ENCODE assay signal across 12 cellular contexts in the genomic region with DNA sequence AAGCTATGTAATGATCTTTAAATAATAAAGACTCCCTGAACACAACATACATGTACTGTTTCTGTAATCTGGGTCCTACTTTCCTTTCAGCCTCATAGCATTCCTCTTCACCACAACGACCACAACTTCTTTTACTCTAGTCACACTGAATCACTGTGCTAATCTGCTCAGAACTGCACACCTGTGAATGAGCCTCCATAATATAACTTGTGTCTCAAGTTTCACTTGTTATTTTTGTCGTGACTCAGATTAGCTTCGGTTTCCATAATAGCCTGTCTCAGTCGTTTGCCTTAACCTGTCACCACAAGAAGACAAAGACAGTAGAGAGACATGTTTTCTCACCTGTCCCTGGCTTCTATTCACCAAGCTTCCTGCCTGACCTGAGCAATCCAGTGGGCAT.
DNase-seq lines count a peak whose midpoint lies in the region; ATAC-seq and TF ChIP-seq lines count a peak whose summit lies in the region.
"Had no signal": no experiment of that assay in that cellular context is flagged by ENCODE, and none has a peak within 500 bp of the region (broad histone marks: within the 10 kb centered on the region; RNA-seq: fewer than 3 reads in every experiment).

No MANE protein-coding gene starts in this region.

- H3K27me3 ChIP-seq in KMS-11 (ENCODE audit: insufficient read depth, low read depth), result no peaks in the 10 kb centered on the region
- no peaks in the 10 kb centered on the region for H3K27me3 ChIP-seq in esophagus squamous epithelium
- H3K27me3 ChIP-seq: MG63 had no signal

- no peaks in the 10 kb centered on the region for H3K27me3 Mint-ChIP-seq in osteocyte (ENCODE audit: unreplicated experiment)

- no peaks in the 10 kb centered on the region for H4K20me1 ChIP-seq in KMS-11 (ENCODE audit: insufficient read depth)

- TF ChIP-seq CTCF in KMS-11 (conservative IDR thresholded peaks at IDR 0.05; ENCODE audit: low read depth, low read length) (no peak), osteocyte (IDR thresholded peaks at IDR 0.05) (no peak), esophagus squamous epithelium (IDR thresholded peaks at IDR 0.05) (no peak)

- TF ChIP-seq POLR2A in esophagus squamous epithelium (IDR thresholded peaks at IDR 0.05), result no peak

- peaks cover 30% of the 10 kb centered on the region for H3K9me3 Mint-ChIP-seq in osteocyte (ENCODE audit: unreplicated experiment)

- H2AFZ ChIP-seq in KMS-11 (ENCODE audit: low read depth), result no peak overlapping the region

- H3K4me3 ChIP-seq in KMS-11 (IDR thresholded peaks at IDR 0.05; ENCODE audit: insufficient read depth, low read depth, low read length) (no peak overlapping the region), esophagus squamous epithelium (no peak overlapping the region)
- H3K4me3 ChIP-seq: MG63, SK-N-MC had no signal

- no peaks in the 10 kb centered on the region for H3K9me3 ChIP-seq in esophagus squamous epithelium
- H3K9me3 ChIP-seq: MG63 had no signal

- peak overlapping the region; percentile 57; the same call in 1 of the 2 replicates for H3K27ac ChIP-seq in KMS-11
- H3K27ac ChIP-seq in esophagus squamous epithelium, result no peak overlapping the region
- H3K27ac ChIP-seq: SK-N-MC had no signal

- DNase-seq in Daoy (ENCODE audit: low read depth), result peak; percentile 0
- peak; percentile 1 for DNase-seq in GM19238 (ENCODE audit: insufficient read length, low spot score)
- no peak for DNase-seq in osteocyte (ENCODE audit: extremely low spot score, unreplicated experiment)
- no peak for DNase-seq in NCI-H2227 treated with DMSO at 0.1 percent for 48 hours (lab: John Stamatoyannopoulos, UW)
- no peak for DNase-seq in NCI-H446 (lab: John Stamatoyannopoulos, UW)
- DNase-seq in esophagus squamous epithelium (lab: John Stamatoyannopoulos, UW), result no peak
- DNase-seq: kidney, MG63 had no signal

- H3K4me2 ChIP-seq in KMS-11, result peak overlapping the region; percentile 62

- intact Hi-C loops in esophagus squamous epithelium (cut with DNase I), result no loop called here

- no peaks in the 10 kb centered on the region for H3K79me2 ChIP-seq in KMS-11 (ENCODE audit: insufficient read depth, low read depth)

- no peak overlapping the region for H3K9ac ChIP-seq in KMS-11

- peak; percentile 98 for ATAC-seq in HG02852 (IDR thresholded peaks at IDR 0.05; ENCODE audit: unreplicated experiment)

- 24 to 42% methylated on average over 3 to 4 of the region's 4 CpGs for WGBS in esophagus squamous epithelium, 2 donors

- H3K4me1 ChIP-seq in KMS-11 (ENCODE audit: low read depth, poor library complexity, severe bottlenecking), result peaks cover 40% of the 10 kb centered on the region
- no peaks in the 10 kb centered on the region for H3K4me1 ChIP-seq in esophagus squamous epithelium

- no peaks in the 10 kb centered on the region for H3K36me3 Mint-ChIP-seq in osteocyte (ENCODE audit: unreplicated experiment)

- H3K4me1 Mint-ChIP-seq in osteocyte (ENCODE audit: unreplicated experiment), result no peaks in the 10 kb centered on the region

- H3K36me3 ChIP-seq in KMS-11 (ENCODE audit: insufficient read depth), result no peaks in the 10 kb centered on the region
- no peaks in the 10 kb centered on the region for H3K36me3 ChIP-seq in esophagus squamous epithelium
- H3K36me3 ChIP-seq: MG63 had no signal

- no peak overlapping the region for H3K4me3 Mint-ChIP-seq in osteocyte (ENCODE audit: unreplicated experiment)
- H3K4me3 Mint-ChIP-seq: B cell had no signal

- H3K27ac Mint-ChIP-seq in osteocyte (ENCODE audit: unreplicated experiment), result no peak overlapping the region
- H3K27ac Mint-ChIP-seq: B cell had no signal

Comparison
In these comparisons a context has a peak if more than half of its experiments do, and no peak if none do; other contexts are left out.
1. DNase-seq: peak in Daoy (single experiment) and GM19238 (single experiment); none in osteocyte (single experiment), NCI-H2227 treated with DMSO at 0.1 percent for 48 hours (single experiment), NCI-H446 (0 of 2) and esophagus squamous epithelium (single experiment).